In the genomic region with DNA sequence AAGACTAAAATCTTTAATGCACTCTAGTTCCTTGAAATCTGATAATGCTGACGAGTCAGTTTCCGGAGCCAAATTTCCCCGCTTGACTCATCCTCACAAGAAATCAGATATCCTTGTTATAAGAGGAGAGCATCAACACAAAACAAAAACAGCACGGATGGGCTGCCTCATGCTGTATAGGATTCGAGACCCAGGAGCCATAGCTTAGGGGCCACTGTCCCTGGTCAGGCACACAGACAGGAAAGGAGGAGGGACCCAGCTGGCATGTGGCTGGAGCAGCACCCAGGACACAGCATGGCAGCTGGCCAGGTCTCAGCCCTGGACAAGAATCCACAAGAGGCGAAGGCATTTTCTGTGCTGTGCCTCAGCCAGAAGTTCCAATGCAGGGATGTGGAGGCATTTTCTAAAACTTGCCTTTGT, we compare ENCODE assay signal across 12 cellular contexts.
DNase-seq lines count a peak whose midpoint lies in the region; ATAC-seq and TF ChIP-seq lines count a peak whose summit lies in the region.
"Had no signal": no experiment of that assay in that cellular context is flagged by ENCODE, and none has a peak within 500 bp of the region (broad histone marks: within the 10 kb centered on the region; RNA-seq: fewer than 3 reads in every experiment).

No MANE protein-coding gene starts in this region.

- CTCF ChIA-PET in HEK293T (lab: Yijun Ruan, JAX) = no interaction called here

- H3K4me1 ChIP-seq in right atrium auricular region = peaks cover 0 to 33% of the 10 kb centered on the region in 2 donors
- peaks cover 13 to 14% of the 10 kb centered on the region in 2 donors for H3K4me1 ChIP-seq in duodenal mucosa (ENCODE audit: control insufficient read depth in 1 of 2, insufficient read depth in 2 of 2, low read length in 2 of 2)
- H3K4me1 ChIP-seq: BE2C had no signal

- no peaks in the 10 kb centered on the region for H3K36me3 ChIP-seq in right atrium auricular region
- H3K36me3 ChIP-seq in duodenal mucosa (ENCODE audit: control insufficient read depth in 1 of 2, insufficient read depth in 2 of 2, low read length in 2 of 2) = no peaks in the 10 kb centered on the region
- H3K36me3 ChIP-seq: BE2C had no signal

- H3K27ac ChIP-seq in right atrium auricular region = no peak overlapping the region
- H3K27ac ChIP-seq in duodenal mucosa (ENCODE audit: low read depth, low read length) = peak overlapping the region; percentile 50
- H3K27ac ChIP-seq: KMS-11 had no signal

- no peak for TF ChIP-seq CTCF in right atrium auricular region (IDR thresholded peaks at IDR 0.05)

- no peak overlapping the region for H3K4me3 Mint-ChIP-seq in activated T-cell treated with anti-CD3 and anti-CD28 coated beads, Interleukin-2, amount 50 U/mL, for 72 hours
- H3K4me3 Mint-ChIP-seq: WTC11 had no signal

- H3K4me1 Mint-ChIP-seq in activated T-cell treated with anti-CD3 and anti-CD28 coated beads, Interleukin-2, amount 50 U/mL, for 72 hours (ENCODE audit: low read depth) = peaks cover 14% of the 10 kb centered on the region

- POLR2A ChIA-PET in HEK293T (lab: Yijun Ruan, JAX) = no interaction called here

- DNase-seq in Right ventricle myocardium superior (peak; percentile 65), right atrium auricular region (ENCODE audit: low spot score) (no peak), myocyte (ENCODE audit: low read depth) (peak; percentile 88), iPS-NIHi11 (ENCODE audit: low spot score) (no peak), HEK293T (ENCODE audit: extremely low spot score) (no peak)
- DNase-seq in activated T-cell treated with anti-CD3 and anti-CD28 coated beads, Interleukin-2, amount 50 U/mL, for 72 hours = no peak
- DNase-seq: BE2C; stimulated activated CD4-positive, alpha-beta T cell treated with anti-CD3 and anti-CD28 coated beads, Interleukin-2, amount 100 ng/mL, for 24 hours had no signal

- ATAC-seq in Right ventricle myocardium superior (ENCODE audit: poor library complexity) = peak; percentile 36
- ATAC-seq in activated T-cell treated with anti-CD3 and anti-CD28 coated beads, Interleukin-2, amount 50 U/mL, for 72 hours (replicated peaks in 1 of 2) = no peak
- no peak for ATAC-seq in GM19351 (IDR thresholded peaks at IDR 0.05; ENCODE audit: unreplicated experiment)
- ATAC-seq: WTC11 had no signal

- no peak overlapping the region for H3K4me3 ChIP-seq in right atrium auricular region
- no peak overlapping the region for H3K4me3 ChIP-seq in duodenal mucosa (ENCODE audit: low read depth in 1 of 2, low read length in 2 of 2)

- peaks cover 3% of the 10 kb centered on the region in 2 donors for H3K36me3 Mint-ChIP-seq in activated T-cell treated with anti-CD3 and anti-CD28 coated beads, Interleukin-2, amount 50 U/mL, for 72 hours (ENCODE audit: insufficient read depth in 2 of 2)

- H3K9me3 ChIP-seq in right atrium auricular region (peaks cover 5 to 12% of the 10 kb centered on the region in 2 donors), duodenal mucosa (ENCODE audit: control insufficient read depth in 1 of 2, low read length in 2 of 2) (peaks cover 12 to 13% of the 10 kb centered on the region in 2 donors)
- H3K9me3 ChIP-seq: BE2C had no signal

- no peak overlapping the region for H3K9ac ChIP-seq in duodenal mucosa (ENCODE audit: low read depth in 1 of 2, low read length in 2 of 2)
- H3K9ac ChIP-seq: KMS-11 had no signal

- H3K9me3 Mint-ChIP-seq in activated T-cell treated with anti-CD3 and anti-CD28 coated beads, Interleukin-2, amount 50 U/mL, for 72 hours = peaks cover 1 to 4% of the 10 kb centered on the region in 2 donors

- intact Hi-C loops in Right ventricle myocardium superior (cut with DNase I) = loop anchor here (5.0 kb wide), 1 partner anchor 167 kb away; no protein-coding TSS in a partner anchor

- H3K27me3 Mint-ChIP-seq in activated T-cell treated with anti-CD3 and anti-CD28 coated beads, Interleukin-2, amount 50 U/mL, for 72 hours (ENCODE audit: low read depth) = peaks cover 19% of the 10 kb centered on the region

- no peaks in the 10 kb centered on the region for H3K27me3 ChIP-seq in right atrium auricular region
- no peaks in the 10 kb centered on the region for H3K27me3 ChIP-seq in duodenal mucosa (ENCODE audit: control insufficient read depth in 1 of 2, insufficient read depth in 2 of 2, low read length in 2 of 2)
- H3K27me3 ChIP-seq: BE2C had no signal

- H3K27ac Mint-ChIP-seq in activated T-cell treated with anti-CD3 and anti-CD28 coated beads, Interleukin-2, amount 50 U/mL, for 72 hours = no peak overlapping the region
- H3K27ac Mint-ChIP-seq: WTC11 had no signal

TF ChIP-seq in HEK293T, 16 proteins besides CTCF, POLR2A, EP300 and RAD21:
- TF ChIP-seq L3MBTL2 (conservative IDR thresholded peaks at IDR 0.05) (no peak), TARDBP (IDR thresholded peaks at IDR 0.05) (no peak), ELF4 (IDR thresholded peaks at IDR 0.05) (no peak), SUZ12 (IDR thresholded peaks at IDR 0.05) (no peak), ARNT (IDR thresholded peaks at IDR 0.05) (no peak), SP1 (IDR thresholded peaks at IDR 0.05) (no peak), BHLHE40 (IDR thresholded peaks at IDR 0.05; ENCODE audit: borderline replicate concordance) (no peak)

Comparison
In these comparisons a context has a peak if more than half of its experiments do, and no peak if none do; other contexts are left out.
1. DNase-seq: peak in Right ventricle myocardium superior (single experiment) and myocyte (single experiment); none in right atrium auricular region (single experiment), iPS-NIHi11 (single experiment), HEK293T (single experiment) and activated T-cell treated with anti-CD3 and anti-CD28 coated beads, Interleukin-2, amount 50 U/mL, for 72 hours (0 of 2).